8 cellular contexts compared by ENCODE assay signal in the genomic region with DNA sequence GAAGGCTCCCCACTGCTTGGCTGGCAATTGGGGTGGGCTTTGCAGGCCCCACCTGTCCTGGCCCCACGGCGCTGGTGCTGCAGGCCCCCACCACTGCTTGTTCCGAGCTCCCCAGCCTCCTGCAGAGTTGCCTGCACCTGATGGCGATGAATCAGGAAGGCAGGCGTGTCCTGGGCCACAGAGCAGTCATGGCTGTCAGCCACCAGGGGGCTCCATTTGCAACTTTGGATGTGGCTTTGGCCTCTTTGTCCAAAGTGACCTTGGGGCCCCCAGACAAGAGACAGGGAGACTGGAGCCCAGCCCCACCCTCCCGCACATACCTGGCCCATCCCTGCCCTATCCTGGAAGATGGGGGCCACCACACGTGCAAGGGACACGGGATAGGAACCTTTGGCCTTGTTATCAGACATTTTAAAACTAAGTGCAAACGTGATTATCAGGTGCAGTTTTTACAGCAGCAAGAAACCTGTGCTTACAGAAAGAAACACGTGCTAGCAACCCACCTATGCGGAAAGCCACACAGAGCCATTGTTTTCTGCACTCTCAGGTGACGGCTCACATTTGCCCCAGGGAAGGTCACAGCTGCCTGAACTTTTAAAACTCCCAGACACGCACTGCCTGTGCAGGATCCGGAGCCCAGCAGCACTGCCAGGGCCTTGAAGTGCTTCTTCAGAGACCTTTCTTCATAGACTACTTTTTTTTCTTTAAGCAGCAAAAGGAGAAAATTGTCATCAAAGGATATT. TPM values are rescaled to one million over a fixed set of nuclear protein-coding genes. Genes with fewer than 3 reads are reported as not detected.
DNase-seq lines count a peak whose midpoint lies in the region; ATAC-seq and TF ChIP-seq lines count a peak whose summit lies in the region.

A gene with protein sequence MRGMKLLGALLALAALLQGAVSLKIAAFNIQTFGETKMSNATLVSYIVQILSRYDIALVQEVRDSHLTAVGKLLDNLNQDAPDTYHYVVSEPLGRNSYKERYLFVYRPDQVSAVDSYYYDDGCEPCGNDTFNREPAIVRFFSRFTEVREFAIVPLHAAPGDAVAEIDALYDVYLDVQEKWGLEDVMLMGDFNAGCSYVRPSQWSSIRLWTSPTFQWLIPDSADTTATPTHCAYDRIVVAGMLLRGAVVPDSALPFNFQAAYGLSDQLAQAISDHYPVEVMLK (plus strand): TSS at position 443 of the 743 bp plus-strand sequence. CDS start 683 bp downstream, outside the sequence.

- TF ChIP-seq EP300 in sigmoid colon (IDR thresholded peaks at IDR 0.05) = no peak

- H3K4me1 Mint-ChIP-seq in activated naive CD8-positive, alpha-beta T cell treated with anti-CD3 and anti-CD28 coated beads for 36 hours = peaks cover 16% of the 10 kb centered on the region

- H3K9me3 ChIP-seq in sigmoid colon = no peaks in the 10 kb centered on the region

- no peak within 1 kb of the TSS for H3K4me3 ChIP-seq in sigmoid colon

- no peak for TF ChIP-seq POLR2A in sigmoid colon (IDR thresholded peaks at IDR 0.05)

- intact Hi-C loops in left cardiac atrium (cut with DNase I) (no loop called here), sigmoid colon (cut with DNase I) (no loop called here)

- H3K27ac ChIP-seq in sigmoid colon = peak within 1 kb of the TSS in 1 of 4 donors; percentile 19

- 24 to 68% methylated on average over 14 of the region's 14 CpGs for WGBS in sigmoid colon, 2 donors

- H3K9me3 Mint-ChIP-seq in activated naive CD8-positive, alpha-beta T cell treated with anti-CD3 and anti-CD28 coated beads for 36 hours = no peaks in the 10 kb centered on the region

- H3K4me3 Mint-ChIP-seq in activated naive CD8-positive, alpha-beta T cell treated with anti-CD3 and anti-CD28 coated beads for 36 hours = no peak within 1 kb of the TSS

- in situ Hi-C loops in Caki2 (cut with HindIII; ENCODE audit: low pct_unique_long_range_greater_than_20kb, low sequenced_read_pairs) = no loop called here

- H3K27me3 ChIP-seq in sigmoid colon = no peaks in the 10 kb centered on the region

- H3K36me3 ChIP-seq in sigmoid colon = peaks cover 4 to 55% (median 21%) of the 10 kb centered on the region in 4 donors

- DNase-seq in Caki2 (ENCODE audit: low read depth) = peak; percentile 54
- DNase-seq in HPDE6-E6E7 (ENCODE audit: extremely low spot score) = peak; percentile 71
- peak; percentile 50 for DNase-seq in SKM-1 (lab: John Stamatoyannopoulos, UW; ENCODE audit: unreplicated experiment)
- peak; percentile 62 for DNase-seq in activated naive CD8-positive, alpha-beta T cell treated with anti-CD3 and anti-CD28 coated beads for 36 hours
- peak; percentile 55 for DNase-seq in left cardiac atrium
- peak; percentile 71 for DNase-seq in sigmoid colon

- ATAC-seq in left cardiac atrium = peak; percentile 50 to 69
- ATAC-seq in GM19023 (IDR thresholded peaks at IDR 0.05; ENCODE audit: unreplicated experiment) = no peak
- no peak for ATAC-seq in HG02885 (IDR thresholded peaks at IDR 0.05; ENCODE audit: poor library complexity, unreplicated experiment)

- H3K4me1 ChIP-seq in sigmoid colon = no peaks in the 10 kb centered on the region

- peak in 3 of 4 experiments; percentile 34 to 69 (median 54) for TF ChIP-seq CTCF in sigmoid colon (IDR thresholded peaks at IDR 0.05)

- no peaks in the 10 kb centered on the region for H3K27me3 Mint-ChIP-seq in activated naive CD8-positive, alpha-beta T cell treated with anti-CD3 and anti-CD28 coated beads for 36 hours

- H3K36me3 Mint-ChIP-seq in activated naive CD8-positive, alpha-beta T cell treated with anti-CD3 and anti-CD28 coated beads for 36 hours = peaks cover 11% of the 10 kb centered on the region

- no peak within 1 kb of the TSS for H3K27ac Mint-ChIP-seq in activated naive CD8-positive, alpha-beta T cell treated with anti-CD3 and anti-CD28 coated beads for 36 hours

RNA-seq across cellular contexts. Expression of the gene that starts here (rescaled TPM):
- 6.5 and 45.3 TPM in 2 replicates for total RNA-seq in Caki2 (2014; rRNA removed; shearing (Covaris generic); ENCODE audit: low replicate concordance)
- 1 to 10 TPM; 4.6 to 5.8 TPM for total RNA-seq in activated naive CD8-positive, alpha-beta T cell treated with anti-CD3 and anti-CD28 coated beads for 36 hours
- total RNA-seq in left cardiac atrium = 1 to 10 TPM; 3.0 to 5.8 TPM
- total RNA-seq in sigmoid colon = 10 to 100 TPM in 3 of 4 donors, 1 to 10 TPM in 1; 8.9 to 22.4 (median 11.9) TPM
- polyA plus RNA-seq in sigmoid colon = 10 to 100 TPM in 1 of 3 donors, 1 to 10 TPM in 2; 1.2 to 15.9 (median 4.4) TPM

Comparison
In these comparisons a context has a peak if more than half of its experiments do, and no peak if none do; other contexts are left out.
1. ATAC-seq: peak in left cardiac atrium (2 of 2); none in GM19023 (single experiment) and HG02885 (single experiment).
2. Peak in every context shown above with its lines, with median percentiles within 50 percentile points of each other: DNase-seq.